In the genomic region with DNA sequence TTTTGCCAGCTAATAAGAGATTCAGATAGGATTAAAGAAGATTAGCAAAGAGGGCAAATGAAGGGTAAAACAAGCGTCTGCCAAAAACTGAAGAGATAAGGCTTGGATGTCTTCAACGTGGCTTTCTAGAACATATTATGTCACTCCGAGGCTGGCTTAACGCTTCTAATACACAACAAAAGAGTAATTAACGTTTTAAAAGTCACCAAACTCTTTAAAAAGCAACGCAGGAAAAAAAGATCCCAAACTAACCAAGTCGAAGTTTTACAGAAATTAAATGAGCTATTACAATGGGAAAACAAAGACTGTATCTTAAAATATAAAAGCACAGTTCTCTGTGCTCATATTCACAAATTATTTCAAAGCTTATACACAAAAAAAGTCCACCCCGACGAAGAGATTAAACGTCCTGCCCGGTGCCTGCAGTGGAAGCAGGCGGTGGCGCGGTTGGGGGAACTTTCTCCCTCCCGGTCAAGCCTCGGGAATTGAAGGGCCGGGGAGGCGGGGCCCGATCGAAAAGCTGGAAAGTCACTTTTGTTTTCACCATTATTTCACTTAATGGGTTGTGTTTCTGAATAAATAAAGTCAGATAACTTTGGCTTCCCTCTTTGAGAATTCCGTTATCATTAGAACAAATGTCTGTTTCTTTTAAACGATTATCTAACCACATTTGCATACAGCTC, we compare ENCODE assay signal across 8 cellular contexts. TPM values are rescaled to one million over a fixed set of nuclear protein-coding genes. Genes with fewer than 3 reads are reported as not detected.
A peak's percentile ranks its signal among the peaks of the same experiment; 100 is the strongest.
DNase-seq lines count a peak whose midpoint lies in the region; ATAC-seq, FAIRE-seq and TF ChIP-seq lines count a peak whose summit lies in the region.

No MANE protein-coding gene starts in this region.

- H3K9me3 ChIP-seq in BE2C: no peaks in the 10 kb centered on the region; the same call in 1 of the 2 replicates
- no peaks in the 10 kb centered on the region for H3K9me3 ChIP-seq in neuron (ENCODE audit: low read length)

- H3K36me3 ChIP-seq in BE2C (no peaks in the 10 kb centered on the region), neuron (ENCODE audit: insufficient read depth, low read length) (no peaks in the 10 kb centered on the region)

- TF ChIP-seq CTCF in BE2C (IDR thresholded peaks at IDR 0.05; ENCODE audit: low read depth, low read length) (no peak), WI38 (IDR thresholded peaks at IDR 0.05; ENCODE audit: low read depth, low read length) (no peak)

- FAIRE-seq in GM12891 (lab: Jason Lieb, UNC): no peak

- peak overlapping the region; percentile 56 for H3K4me3 ChIP-seq in BE2C (ENCODE audit: low read depth, low read length)
- peak overlapping the region; percentile 61 for H3K4me3 ChIP-seq in WI38 (ENCODE audit: low read depth, low read length)
- H3K4me3 ChIP-seq in neuron (ENCODE audit: low read length): peak overlapping the region; percentile 85

- no peak for ATAC-seq in GM18498 (IDR thresholded peaks at IDR 0.05; ENCODE audit: unreplicated experiment)

- DNase-seq in BE2C (no peak), HCEC 1CT (peak; percentile 13), germinal center (ENCODE audit: low spot score) (peak; percentile 12), NCI-H1092 treated with DMSO at 0.1 percent for 48 hours (lab: John Stamatoyannopoulos, UW) (no peak), GM12891 (ENCODE audit: insufficient read length, low spot score) (no peak)

- H2AFZ ChIP-seq in neuron (ENCODE audit: low read depth, low read length): peak overlapping the region; percentile 99

- peaks cover 2% of the 10 kb centered on the region; the same call in 1 of the 2 replicates for H3K4me1 ChIP-seq in BE2C
- peaks cover 14% of the 10 kb centered on the region for H3K4me1 ChIP-seq in neuron (ENCODE audit: insufficient read depth, low read length)

- TF ChIP-seq POLR2A in GM12891 (IDR thresholded peaks at IDR 0.05; ENCODE audit: low read depth, low read length): no peak

- H3K27me3 ChIP-seq in BE2C (peaks cover 29% of the 10 kb centered on the region), neuron (ENCODE audit: insufficient read depth, low read length) (no peaks in the 10 kb centered on the region)

TF ChIP-seq in GM12891, 5 proteins besides CTCF, POLR2A, EP300 and RAD21:
- TF ChIP-seq TAF1 (IDR thresholded peaks at IDR 0.05; ENCODE audit: low read depth, low read length) (no peak), POU2F2 (IDR thresholded peaks at IDR 0.05; ENCODE audit: low read depth, low read length) (no peak), POLR2AphosphoS5 (IDR thresholded peaks at IDR 0.05; ENCODE audit: low read depth, low read length) (no peak), SPI1 (IDR thresholded peaks at IDR 0.05; ENCODE audit: low read depth, low read length) (no peak), PAX5 (IDR thresholded peaks at IDR 0.05; ENCODE audit: insufficient read depth, low read length, severe bottlenecking) (no peak)

RNA-seq across cellular contexts. Expression of a gene that starts 1.2 kb away (rescaled TPM):
- 0.31 TPM for polyA plus RNA-seq in BE2C (2012; ENCODE audit: insufficient read depth, insufficient read length, low read depth)
- polyA plus RNA-seq in GM12891 (2012; ENCODE audit: low read depth, missing spikeins): 0.08 TPM

RNA-seq across cellular contexts. Expression of a gene that starts 44.7 kb away (rescaled TPM):
- not detected for polyA plus RNA-seq in BE2C (2012; ENCODE audit: insufficient read depth, insufficient read length, low read depth)
- polyA plus RNA-seq in GM12891 (2012; ENCODE audit: low read depth, missing spikeins): not detected

RNA-seq across cellular contexts. Expression of a gene that starts 49.7 kb away (rescaled TPM):
- polyA plus RNA-seq in BE2C (2012; ENCODE audit: insufficient read depth, insufficient read length, low read depth): 5.1 TPM
- 0.12 TPM for polyA plus RNA-seq in GM12891 (2012; ENCODE audit: low read depth, missing spikeins)

Comparison
In these comparisons a context has a peak if more than half of its experiments do, and no peak if none do; other contexts are left out.
1. DNase-seq: peak in HCEC 1CT (single experiment) and germinal center (single experiment); none in BE2C (single experiment), NCI-H1092 treated with DMSO at 0.1 percent for 48 hours (single experiment) and GM12891 (single experiment).
2. Peak in every context shown above with its lines, with median percentiles within 50 percentile points of each other: H3K4me3 ChIP-seq.